Comparison of ENCODE assay signal across 19 cellular contexts in the genomic region with DNA sequence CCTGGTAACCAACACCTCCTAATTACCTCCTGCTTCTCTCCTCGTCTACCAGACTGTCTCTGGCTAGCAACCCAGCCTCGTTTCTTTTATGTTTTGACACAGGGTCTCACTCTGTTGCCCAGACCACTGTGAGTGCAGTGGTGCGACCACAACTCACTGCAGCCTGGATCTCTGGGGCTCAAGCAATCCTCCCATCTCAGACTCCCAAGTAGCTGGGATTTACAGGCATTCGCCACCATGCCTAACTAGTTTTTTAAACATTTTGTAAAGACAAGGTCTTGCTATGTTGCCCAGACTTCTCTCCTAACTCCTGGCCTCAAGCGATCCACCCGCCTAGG. TPM values are rescaled to one million over a fixed set of nuclear protein-coding genes. Genes with fewer than 3 reads are reported as not detected.
DNase-seq lines count a peak whose midpoint lies in the region; ATAC-seq, FAIRE-seq and TF ChIP-seq lines count a peak whose summit lies in the region.
"Had no signal": no experiment of that assay in that cellular context is flagged by ENCODE, and none has a peak within 500 bp of the region (broad histone marks: within the 10 kb centered on the region; RNA-seq: fewer than 3 reads in every experiment).

No MANE protein-coding gene starts in this region.

- H3K27ac ChIP-seq in HepG2 (ENCODE audit: extremely low read length, insufficient read depth, low read length) = no peak overlapping the region
- no peak overlapping the region for H3K27ac ChIP-seq in right lobe of liver
- peak overlapping the region; percentile 48 to 60 for H3K27ac ChIP-seq in left lung
- H3K27ac ChIP-seq in rectal smooth muscle tissue (ENCODE audit: low read depth, low read length) = no peak overlapping the region
- no peak overlapping the region for H3K27ac ChIP-seq in effector memory CD4-positive, alpha-beta T cell (ENCODE audit: insufficient read depth, low read length, poor library complexity, severe bottlenecking)

- H3K4me3 ChIP-seq in HepG2 (replicated peaks in 1 of 3; ENCODE audit: insufficient read depth in 1 of 3, low read depth in 2 of 3, low read length in 3 of 3) = no peak overlapping the region
- H3K4me3 ChIP-seq in right lobe of liver = no peak overlapping the region
- no peak overlapping the region for H3K4me3 ChIP-seq in left lung
- no peak overlapping the region for H3K4me3 ChIP-seq in rectal smooth muscle tissue (ENCODE audit: low read length)
- no peak overlapping the region for H3K4me3 ChIP-seq in effector memory CD4-positive, alpha-beta T cell (ENCODE audit: insufficient read depth, low read depth, low read length, poor library complexity, severe bottlenecking)
- H3K4me3 ChIP-seq: GM23338, MG63 had no signal

- CTCF ChIA-PET in HepG2 (lab: Yijun Ruan, JAX; ENCODE audit: low intra/inter-chr PET ratio, low total read pairs) = no interaction called here

- H4K20me1 ChIP-seq in HepG2 (ENCODE audit: insufficient read depth, low read length) = peaks cover 79% of the 10 kb centered on the region

- H3K4me2 ChIP-seq in HepG2 (ENCODE audit: low read depth, low read length) = 0 out of 2 replicates have a peak overlapping the region, but pooled peaks have one; percentile 19
- H3K4me2 ChIP-seq: GM23338 had no signal

- WGBS in HepG2 (ENCODE audit: low lambda C conversion rate) = 81% methylated on average over 6 of the region's 6 CpGs
- 91% methylated on average over 4 of the region's 6 CpGs for WGBS in right lobe of liver (ENCODE audit: insufficient coverage, low coverage, low lambda C conversion rate, missing lambda C conversion rate)

- DNase-seq in HepG2 (ENCODE audit: low spot score) (no peak), right lobe of liver (no peak), left lung (no peak), GM19239 (ENCODE audit: insufficient read length, low spot score) (no peak), SW480 (ENCODE audit: low spot score) (no peak)
- DNase-seq in effector memory CD4-positive, alpha-beta T cell = no peak
- DNase-seq: activated CD4-positive, alpha-beta memory T cell treated with anti-CD3 and anti-CD28 coated beads for 36 hours; activated T-cell treated with anti-CD3 and anti-CD28 coated beads, Interleukin-2, amount 50 U/mL, for 4 hours; MG63; NCI-H1694; NCI-H345; NK-92 treated with Interleukin-12 subunit alpha and Interleukin-12 subunit beta, amount 100 ng/mL, for 24 hours; stimulated activated CD4-positive, alpha-beta T cell treated with anti-CD3 and anti-CD28 coated beads, Interleukin-4, amount 100 ng/mL, for 1 hour; stimulated activated CD8-positive, alpha-beta memory T cell treated with anti-CD3 and anti-CD28 coated beads, Interleukin-4, amount 100 ng/mL, for 48 hours; SW 1271 had no signal

- H3K9ac ChIP-seq in HepG2 (ENCODE audit: insufficient read depth, low read depth, low read length) (no peak overlapping the region), rectal smooth muscle tissue (ENCODE audit: low read length) (peak overlapping the region; percentile 10)

- peak in 1 of 2 experiments; percentile 25; a peak in 1 of 4 replicates for TF ChIP-seq POLR2A in HepG2 (IDR thresholded peaks at IDR 0.05; ENCODE audit: insufficient read depth in 1 of 2, low read depth in 2 of 2, low read length in 2 of 2)
- TF ChIP-seq POLR2A in right lobe of liver (IDR thresholded peaks at IDR 0.05) = no peak

- ATAC-seq in HepG2 = no peak; the same call in 1 of the 3 replicates
- ATAC-seq in right lobe of liver = no peak
- no peak for ATAC-seq in left lung
- ATAC-seq in GM18867 (IDR thresholded peaks at IDR 0.05; ENCODE audit: unreplicated experiment) = no peak
- ATAC-seq: activated T-cell treated with anti-CD3 and anti-CD28 coated beads, Interleukin-2, amount 50 U/mL, for 4 hours had no signal

- in situ Hi-C loops in HepG2 (cut with HindIII; ENCODE audit: extremely low pct_ligation_motif_present, low pct_unique_long_range_greater_than_20kb) = no loop called here

- TF ChIP-seq RAD21 in HepG2 (CRISPR knock-in tag; IDR thresholded peaks at IDR 0.05) = no peak

- H3K9me3 ChIP-seq in HepG2 (ENCODE audit: low read length) (no peaks in the 10 kb centered on the region), right lobe of liver (no peaks in the 10 kb centered on the region), left lung (no peaks in the 10 kb centered on the region)
- H3K9me3 ChIP-seq in effector memory CD4-positive, alpha-beta T cell (ENCODE audit: control insufficient read depth, low read length) = no peaks in the 10 kb centered on the region
- H3K9me3 ChIP-seq: MG63 had no signal

- H3K27me3 ChIP-seq in HepG2 (ENCODE audit: control insufficient read depth in 1 of 2, insufficient read depth in 2 of 2, low read length in 2 of 2) = no peaks in the 10 kb centered on the region
- no peaks in the 10 kb centered on the region for H3K27me3 ChIP-seq in right lobe of liver
- no peaks in the 10 kb centered on the region for H3K27me3 ChIP-seq in left lung
- H3K27me3 ChIP-seq in rectal smooth muscle tissue (ENCODE audit: control insufficient read depth, insufficient read depth, low read length) = peaks cover 2% of the 10 kb centered on the region
- H3K27me3 ChIP-seq in effector memory CD4-positive, alpha-beta T cell (replicated peaks; ENCODE audit: control insufficient read depth, insufficient read depth, low read length, poor library complexity, severe bottlenecking) = peaks cover 8% of the 10 kb centered on the region
- H3K27me3 ChIP-seq: MG63 had no signal

- H2AFZ ChIP-seq in HepG2 (ENCODE audit: low read length) = no peak overlapping the region
- H2AFZ ChIP-seq: GM23338 had no signal

- H3K4me1 ChIP-seq in HepG2 (ENCODE audit: insufficient read depth, low read length) = peaks cover 60% of the 10 kb centered on the region
- H3K4me1 ChIP-seq in right lobe of liver = peaks cover 0 to 8% (median 2%) of the 10 kb centered on the region in 4 donors
- peaks cover 14 to 69% of the 10 kb centered on the region in 2 donors for H3K4me1 ChIP-seq in left lung
- peaks cover 7% of the 10 kb centered on the region for H3K4me1 ChIP-seq in rectal smooth muscle tissue (ENCODE audit: control insufficient read depth, insufficient read depth, low read length)
- peaks cover under 1% of the 10 kb centered on the region for H3K4me1 ChIP-seq in effector memory CD4-positive, alpha-beta T cell (ENCODE audit: control insufficient read depth, insufficient read depth, low read length, poor library complexity, severe bottlenecking)

- POLR2A ChIA-PET in HepG2 (lab: Yijun Ruan, JAX) = no interaction called here

- no peak for TF ChIP-seq CTCF in HepG2 (CRISPR knock-in tag; IDR thresholded peaks at IDR 0.05)
- TF ChIP-seq CTCF in right lobe of liver (IDR thresholded peaks at IDR 0.05) = no peak
- TF ChIP-seq CTCF in left lung (IDR thresholded peaks at IDR 0.05) = no peak

- intact Hi-C loops in HepG2 (cut with micrococcal nuclease; ENCODE audit: unreplicated experiment) (no loop called here), right lobe of liver (cut with DNase I) (no loop called here), left lung (cut with DNase I) (no loop called here)

- BruUV-seq in HepG2 (replicated peaks; lab: Mats Ljungman, UMichigan) = no TSS peak

- H3K79me2 ChIP-seq in HepG2 (ENCODE audit: insufficient read depth, low read length) = peaks cover 70% of the 10 kb centered on the region

- H3K36me3 ChIP-seq in HepG2 (replicated peaks in 1 of 2; ENCODE audit: control insufficient read depth in 1 of 2, insufficient read depth in 2 of 2, low read length in 2 of 2) = peaks cover 2 to 26% of the 10 kb centered on the region in 2 experiments; a peak in 3 of 5 replicates
- H3K36me3 ChIP-seq in right lobe of liver = no peaks in the 10 kb centered on the region
- no peaks in the 10 kb centered on the region for H3K36me3 ChIP-seq in left lung
- H3K36me3 ChIP-seq in rectal smooth muscle tissue (ENCODE audit: control insufficient read depth, insufficient read depth, low read length) = no peaks in the 10 kb centered on the region
- no peaks in the 10 kb centered on the region for H3K36me3 ChIP-seq in effector memory CD4-positive, alpha-beta T cell (ENCODE audit: control insufficient read depth, insufficient read depth, low read length)

- no peak for TF ChIP-seq EP300 in HepG2 (IDR thresholded peaks at IDR 0.05; ENCODE audit: low read depth in 2 of 2, low read length in 2 of 2)
- TF ChIP-seq EP300 in HepG2 (CRISPR knock-in tag; IDR thresholded peaks at IDR 0.05; ENCODE audit: borderline replicate concordance) = no peak

- no peak for FAIRE-seq in HepG2 (lab: Jason Lieb, UNC)
- no peak for FAIRE-seq in GM19239 (lab: Jason Lieb, UNC)
- FAIRE-seq: endothelial cell of umbilical vein had no signal

TF ChIP-seq in HepG2, 621 proteins besides CTCF, POLR2A, EP300 and RAD21 (continues in another document):
- TF ChIP-seq HNF4A (CRISPR knock-in tag; IDR thresholded peaks at IDR 0.05) (no peak), ZNF605 (CRISPR knock-in tag; IDR thresholded peaks at IDR 0.05) (0 out of 2 replicates have a peak, but pooled peaks have one; percentile 33), TCF7 (IDR thresholded peaks at IDR 0.05; ENCODE audit: low read depth) (no peak), AKAP8 (CRISPR knock-in tag; IDR thresholded peaks at IDR 0.05) (peak; percentile 14; the same call in 1 of the 2 replicates)

RNA-seq across cellular contexts. Expression of gene TNRC18, which starts 10.2 kb away (rescaled TPM):
- 12.8 and 17.4 TPM in 2 replicates for total RNA-seq in HepG2 (2016; rRNA removed; fragmentation: Illumina TruSeq; extraction: Trizol)
- total RNA-seq in HepG2 (2016; cell fraction: cytosol; rRNA removed; fragmentation: Illumina TruSeq; extraction: Trizol; ENCODE audit: low read depth) = 4.9 and 7.1 TPM in 2 replicates
- total RNA-seq in HepG2 (2016; cell fraction: insoluble cytoplasmic fraction; rRNA removed; fragmentation: Illumina TruSeq; extraction: Trizol) = 12.8 and 21.5 TPM in 2 replicates
- total RNA-seq in HepG2 (2016; cell fraction: membrane; rRNA removed; fragmentation: Illumina TruSeq; extraction: Trizol) = 4.9 and 5.6 TPM in 2 replicates
- total RNA-seq in HepG2 (2016; cell fraction: nucleus; rRNA removed; fragmentation: Illumina TruSeq; extraction: Trizol) = 28.3 and 34.0 TPM in 2 replicates
- polyA plus RNA-seq in HepG2 (2011; rRNA removed) = 10.9 and 11.7 TPM in 2 replicates
- polyA plus RNA-seq in HepG2 (2011; cell fraction: cytosol; rRNA removed) = 8.6 and 11.8 TPM in 2 replicates
- 65.7 and 102 TPM in 2 replicates for polyA plus RNA-seq in HepG2 (2011; cell fraction: nucleus; rRNA removed)
- polyA plus RNA-seq in HepG2 (2012) = 40.6 and 53.7 TPM in 2 replicates
- polyA plus RNA-seq in HepG2 (2016; cell fraction: cytosol; fragmentation: Illumina TruSeq; extraction: Trizol; ENCODE audit: low read depth) = 0.71 and 1.3 TPM in 2 replicates
- polyA plus RNA-seq in HepG2 (2016; cell fraction: insoluble cytoplasmic fraction; fragmentation: Illumina TruSeq; extraction: Trizol; ENCODE audit: low read depth) = 16.6 and 19.8 TPM in 2 replicates
- 0.82 and 1.2 TPM in 2 replicates for polyA plus RNA-seq in HepG2 (2016; cell fraction: membrane; fragmentation: Illumina TruSeq; extraction: Trizol; ENCODE audit: low read depth)
- polyA plus RNA-seq in HepG2 (2016; cell fraction: nucleus; fragmentation: Illumina TruSeq; extraction: Trizol; ENCODE audit: insufficient read depth, low read depth) = 58.8 and 59.2 TPM in 2 replicates
- 11.2 and 51.4 TPM in 2 replicates for polyA minus RNA-seq in HepG2 (2011; rRNA and poly(A)+ RNA removed; ENCODE audit: low replicate concordance)
- 44.7 and 49.3 TPM in 2 replicates for polyA minus RNA-seq in HepG2 (2011; cell fraction: cytosol; rRNA and poly(A)+ RNA removed)
- polyA minus RNA-seq in HepG2 (2011; cell fraction: nucleus; rRNA and poly(A)+ RNA removed) = 49.2 and 54.8 TPM in 2 replicates
- total RNA-seq in right lobe of liver = 10 to 100 TPM; 27.0 to 36.9 (median 30.5) TPM
- 100 to 1,000 TPM in 1 of 2 donors, 10 to 100 TPM in 1; 94.4 to 102 TPM for total RNA-seq in left lung

Comparison
In these comparisons a context has a peak if more than half of its experiments do, and no peak if none do; other contexts are left out.
1. H3K27ac ChIP-seq: peak in left lung (2 of 2); none in HepG2 (single experiment), right lobe of liver (0 of 3), rectal smooth muscle tissue (single experiment) and effector memory CD4-positive, alpha-beta T cell (single experiment).